In genomic region chr1:223143760-223144248, GRCh38 we compare ENCODE assay signal across 8 cellular contexts. TPM values are rescaled to one million over a fixed set of nuclear protein-coding genes. Genes with fewer than 3 reads are reported as not detected.
DNase-seq lines count a peak whose midpoint lies in the region; ATAC-seq and TF ChIP-seq lines count a peak whose summit lies in the region.

No MANE protein-coding gene starts in this region.

- no peaks in the 10 kb centered on the region for H3K36me3 ChIP-seq in right atrium auricular region

- ATAC-seq in Right ventricle myocardium superior (ENCODE audit: poor library complexity) (peak; percentile 4), HG03108 (IDR thresholded peaks at IDR 0.05; ENCODE audit: unreplicated experiment) (no peak), HG02840 (IDR thresholded peaks at IDR 0.05; ENCODE audit: low FRiP score, unreplicated experiment) (no peak)
- peak; percentile 23 for ATAC-seq in activated T-cell treated with anti-CD3 and anti-CD28 coated beads, Interleukin-2, amount 50 U/mL, for 72 hours (replicated peaks in 1 of 2)

- H3K27ac ChIP-seq in right atrium auricular region: peak overlapping the region in 1 of 2 donors; percentile 61

- peaks cover 0 to 8% of the 10 kb centered on the region in 2 donors for H3K9me3 ChIP-seq in right atrium auricular region

- no peak for TF ChIP-seq CTCF in right atrium auricular region (IDR thresholded peaks at IDR 0.05)

- peak overlapping the region; percentile 78 to 80 for H3K4me3 Mint-ChIP-seq in activated T-cell treated with anti-CD3 and anti-CD28 coated beads, Interleukin-2, amount 50 U/mL, for 72 hours
- peak overlapping the region; percentile 69 to 81 (median 78) for H3K4me3 Mint-ChIP-seq in immature natural killer cell
- peak overlapping the region; percentile 74 for H3K4me3 Mint-ChIP-seq in stimulated activated naive CD8-positive, alpha-beta T cell treated with anti-CD3 and anti-CD28 coated beads, Interleukin-15, Interleukin-2, amounts not matched to agents 100 ng/mL and 50 ng/mL, for 24 hours

- H3K4me3 ChIP-seq in right atrium auricular region: no peak overlapping the region

- H3K9me3 Mint-ChIP-seq in activated T-cell treated with anti-CD3 and anti-CD28 coated beads, Interleukin-2, amount 50 U/mL, for 72 hours: peaks cover 6 to 7% of the 10 kb centered on the region in 2 donors
- H3K9me3 Mint-ChIP-seq in immature natural killer cell: peaks cover 0 to 10% (median 2%) of the 10 kb centered on the region in 6 donors
- peaks cover 6% of the 10 kb centered on the region for H3K9me3 Mint-ChIP-seq in stimulated activated naive CD8-positive, alpha-beta T cell treated with anti-CD3 and anti-CD28 coated beads, Interleukin-15, Interleukin-2, amounts not matched to agents 100 ng/mL and 50 ng/mL, for 24 hours

- H3K4me1 Mint-ChIP-seq in activated T-cell treated with anti-CD3 and anti-CD28 coated beads, Interleukin-2, amount 50 U/mL, for 72 hours (ENCODE audit: low read depth): peaks cover 14% of the 10 kb centered on the region
- H3K4me1 Mint-ChIP-seq in immature natural killer cell: peaks cover 19 to 22% of the 10 kb centered on the region in 2 donors
- H3K4me1 Mint-ChIP-seq in stimulated activated naive CD8-positive, alpha-beta T cell treated with anti-CD3 and anti-CD28 coated beads, Interleukin-15, Interleukin-2, amounts not matched to agents 100 ng/mL and 50 ng/mL, for 24 hours (ENCODE audit: low read depth): peaks cover 14% of the 10 kb centered on the region

- H3K27me3 ChIP-seq in right atrium auricular region: no peaks in the 10 kb centered on the region

- no peak overlapping the region for H3K27ac Mint-ChIP-seq in activated T-cell treated with anti-CD3 and anti-CD28 coated beads, Interleukin-2, amount 50 U/mL, for 72 hours
- peak overlapping the region; percentile 5 to 81 (median 64) for H3K27ac Mint-ChIP-seq in immature natural killer cell
- peak overlapping the region; percentile 79 for H3K27ac Mint-ChIP-seq in stimulated activated naive CD8-positive, alpha-beta T cell treated with anti-CD3 and anti-CD28 coated beads, Interleukin-15, Interleukin-2, amounts not matched to agents 100 ng/mL and 50 ng/mL, for 24 hours

- intact Hi-C loops in Right ventricle myocardium superior (cut with DNase I): no loop called here

- peak; percentile 54 for DNase-seq in Right ventricle myocardium superior
- DNase-seq in right atrium auricular region (ENCODE audit: low spot score): no peak
- peak; percentile 45 for DNase-seq in NCI-H2107 (lab: John Stamatoyannopoulos, UW)
- peak; percentile 30 to 38 for DNase-seq in activated T-cell treated with anti-CD3 and anti-CD28 coated beads, Interleukin-2, amount 50 U/mL, for 72 hours
- peak; percentile 17 to 32 (median 19) for DNase-seq in immature natural killer cell

- H3K36me3 Mint-ChIP-seq in activated T-cell treated with anti-CD3 and anti-CD28 coated beads, Interleukin-2, amount 50 U/mL, for 72 hours (ENCODE audit: insufficient read depth in 2 of 2): no peaks in the 10 kb centered on the region
- peaks cover 0 to 3% (median 3%) of the 10 kb centered on the region in 3 donors for H3K36me3 Mint-ChIP-seq in immature natural killer cell
- H3K36me3 Mint-ChIP-seq in stimulated activated naive CD8-positive, alpha-beta T cell treated with anti-CD3 and anti-CD28 coated beads, Interleukin-15, Interleukin-2, amounts not matched to agents 100 ng/mL and 50 ng/mL, for 24 hours (ENCODE audit: low read depth): no peaks in the 10 kb centered on the region

- peaks cover 0 to 21% of the 10 kb centered on the region in 2 donors for H3K4me1 ChIP-seq in right atrium auricular region

- H3K27me3 Mint-ChIP-seq in activated T-cell treated with anti-CD3 and anti-CD28 coated beads, Interleukin-2, amount 50 U/mL, for 72 hours (ENCODE audit: low read depth): no peaks in the 10 kb centered on the region
- peaks cover 2 to 12% (median 10%) of the 10 kb centered on the region in 3 donors for H3K27me3 Mint-ChIP-seq in immature natural killer cell (ENCODE audit: low read depth in 3 of 3)
- peaks cover 4% of the 10 kb centered on the region for H3K27me3 Mint-ChIP-seq in stimulated activated naive CD8-positive, alpha-beta T cell treated with anti-CD3 and anti-CD28 coated beads, Interleukin-15, Interleukin-2, amounts not matched to agents 100 ng/mL and 50 ng/mL, for 24 hours

RNA-seq across cellular contexts. Expression of gene TLR5, which starts 0.8 kb away (rescaled TPM):
- total RNA-seq in Right ventricle myocardium superior: 3.0 TPM
- 1 to 10 TPM; 1.0 to 3.6 TPM for total RNA-seq in right atrium auricular region
- total RNA-seq in activated T-cell treated with anti-CD3 and anti-CD28 coated beads, Interleukin-2, amount 50 U/mL, for 72 hours: 1 to 10 TPM in 1 of 2 donors, under 1 TPM in 1; 0.60 to 1.4 TPM
- polyA plus RNA-seq in immature natural killer cell: 1 to 10 TPM in 1 of 3 donors, under 1 TPM in 1, not detected in 1; 0.80 to 1.0 TPM

Comparison
In these comparisons a context has a peak if more than half of its experiments do, and no peak if none do; other contexts are left out.
1. ATAC-seq: peak in Right ventricle myocardium superior (single experiment) and activated T-cell treated with anti-CD3 and anti-CD28 coated beads, Interleukin-2, amount 50 U/mL, for 72 hours (2 of 2); none in HG03108 (single experiment) and HG02840 (single experiment).
2. Peak in every context shown above with its lines, with median percentiles within 50 percentile points of each other: H3K4me3 Mint-ChIP-seq.